In the genomic region with DNA sequence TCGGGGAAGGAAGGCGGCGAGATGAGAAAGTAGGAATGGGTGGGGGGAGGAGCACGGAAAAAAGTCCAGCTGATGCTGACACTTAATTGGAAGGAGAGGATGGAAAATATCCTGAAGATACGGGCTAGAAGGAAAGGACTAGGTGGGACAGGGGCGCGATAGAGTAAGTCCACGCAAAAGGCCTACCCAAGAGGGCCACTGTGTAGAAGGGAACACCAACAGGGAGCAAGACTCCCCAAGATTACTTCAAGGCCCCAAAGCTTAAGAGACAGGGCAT, we compare ENCODE assay signal across 8 cellular contexts. TPM values are rescaled to one million over a fixed set of nuclear protein-coding genes. Genes with fewer than 3 reads are reported as not detected.
DNase-seq lines count a peak whose midpoint lies in the region; ATAC-seq, FAIRE-seq and TF ChIP-seq lines count a peak whose summit lies in the region.

No MANE protein-coding gene starts in this region.

- TF ChIP-seq POLR2A in K562 (conservative IDR thresholded peaks at IDR 0.05) (no peak), suprapubic skin (IDR thresholded peaks at IDR 0.05) (no peak)

- peaks cover 36% of the 10 kb centered on the region for H3K4me1 ChIP-seq in DND-41 (ENCODE audit: insufficient read depth, low read length)
- H3K4me1 ChIP-seq in K562 (replicated peaks in 1 of 2; ENCODE audit: control insufficient read depth in 2 of 2, insufficient read depth in 2 of 2, low read length in 2 of 2), result no peaks in the 10 kb centered on the region
- H3K4me1 ChIP-seq in suprapubic skin, result peaks cover 38% of the 10 kb centered on the region

- CTCF ChIA-PET in K562 (lab: Yijun Ruan, JAX; ENCODE audit: low intra/inter-chr PET ratio), result no interaction called here

- H3K9me3 ChIP-seq in DND-41 (ENCODE audit: insufficient read depth, low read length, severe bottlenecking) (no peaks in the 10 kb centered on the region), K562 (replicated peaks; ENCODE audit: control insufficient read depth, insufficient read depth, low read depth, low read length) (no peaks in the 10 kb centered on the region), suprapubic skin (no peaks in the 10 kb centered on the region)

- BruUV-seq in K562 (replicated peaks; lab: Mats Ljungman, UMichigan), result no TSS peak

- H2AFZ ChIP-seq in DND-41 (ENCODE audit: low read depth, low read length) (peak overlapping the region; percentile 95), K562 (ENCODE audit: low read depth, low read length) (peak overlapping the region; percentile 98)

- ATAC-seq in DND-41 (ENCODE audit: insufficient read depth, low read depth) (no peak), HG03457 (IDR thresholded peaks at IDR 0.05; ENCODE audit: unreplicated experiment) (peak; percentile 9), K562 (peak; percentile 53), HG02981 (IDR thresholded peaks at IDR 0.05; ENCODE audit: unreplicated experiment) (no peak)

- H3K4me2 ChIP-seq in DND-41 (ENCODE audit: insufficient read depth, low read length) (peak overlapping the region; percentile 70), K562 (ENCODE audit: insufficient read depth, low read length) (peak overlapping the region; percentile 95)

- DNase-seq in DND-41 (no peak), K562 (ENCODE audit: extremely low read depth in 1 of 4, low spot score in 3 of 4) (peak in 1 of 4 experiments; percentile 10), left kidney (ENCODE audit: low read depth, low spot score) (peak; percentile 54), suprapubic skin (ENCODE audit: low spot score in 2 of 2) (no peak), NCI-H1694 (lab: John Stamatoyannopoulos, UW) (no peak), NCI-H1048 (lab: John Stamatoyannopoulos, UW) (no peak)

- no peak for TF ChIP-seq RAD21 in K562 (CRISPR knock-in tag; conservative IDR thresholded peaks at IDR 0.05 in 1 of 2, IDR thresholded peaks at IDR 0.05 in 1 of 2)

- in situ Hi-C loops in K562 (cut with MboI), result no loop called here

- peaks cover 24% of the 10 kb centered on the region for H4K20me1 ChIP-seq in DND-41 (ENCODE audit: insufficient read depth, low read length)
- H4K20me1 ChIP-seq in K562 (replicated peaks; ENCODE audit: control insufficient read depth, insufficient read depth, low read length), result 0 out of 2 replicates have a peak, but pooled peaks cover 4% of the 10 kb centered on the region

- H3K27me3 ChIP-seq in DND-41 (ENCODE audit: insufficient read depth, low read length, poor library complexity), result no peaks in the 10 kb centered on the region
- no peaks in the 10 kb centered on the region for H3K27me3 ChIP-seq in K562 (ENCODE audit: control insufficient read depth in 2 of 2, insufficient read depth in 2 of 2, low read length in 2 of 2)
- H3K27me3 ChIP-seq in suprapubic skin, result no peaks in the 10 kb centered on the region

- TF ChIP-seq CTCF in DND-41 (IDR thresholded peaks at IDR 0.05; ENCODE audit: borderline replicate concordance, extremely low read depth, low read length, poor library complexity, severe bottlenecking) (no peak), K562 (IDR thresholded peaks at IDR 0.05 in 2 of 3, conservative IDR thresholded peaks at IDR 0.05 in 1 of 3; ENCODE audit: insufficient read depth in 2 of 3, low read depth in 1 of 3, low read length in 3 of 3) (no peak), suprapubic skin (IDR thresholded peaks at IDR 0.05) (no peak)

- H3K4me3 ChIP-seq in DND-41 (ENCODE audit: low read depth in 1 of 2, low read length in 2 of 2) (peak overlapping the region; percentile 67 to 71), K562 (peak overlapping the region; percentile 96), suprapubic skin (peak overlapping the region; percentile 77)

- no peaks in the 10 kb centered on the region for H3K9me1 ChIP-seq in K562 (ENCODE audit: control insufficient read depth, insufficient read depth, low read length)

- POLR2A ChIA-PET in K562 (lab: Yijun Ruan, JAX), result interaction anchor here (0.6 to 0.7 kb wide), 2 partner anchors 31 to 72 kb away, joined by 3 read pairs; no protein-coding TSS in a partner anchor

- H3K36me3 ChIP-seq in DND-41 (ENCODE audit: insufficient read depth, low read length) (peaks cover 7% of the 10 kb centered on the region), K562 (ENCODE audit: control insufficient read depth, insufficient read depth, low read length) (peaks cover 11% of the 10 kb centered on the region; the same call in 1 of the 3 replicates), suprapubic skin (peaks cover under 1% of the 10 kb centered on the region)

- TF ChIP-seq EP300 in K562 (IDR thresholded peaks at IDR 0.05; ENCODE audit: low read length), result no peak
- TF ChIP-seq EP300 in suprapubic skin (IDR thresholded peaks at IDR 0.05), result no peak

- no peak for FAIRE-seq in K562 (lab: Jason Lieb, UNC)

- H3K79me2 ChIP-seq in DND-41 (ENCODE audit: insufficient read depth, low read length) (peaks cover 69% of the 10 kb centered on the region), K562 (ENCODE audit: control insufficient read depth, insufficient read depth, low read length) (peaks cover 66% of the 10 kb centered on the region)

- H3K27ac ChIP-seq in DND-41 (ENCODE audit: low read length) (peak overlapping the region; percentile 88), K562 (ENCODE audit: extremely low read depth, low read depth, low read length) (peak overlapping the region; percentile 90), suprapubic skin (peak overlapping the region; percentile 99)

- H3K9ac ChIP-seq in DND-41 (ENCODE audit: low read depth, low read length), result peak overlapping the region; percentile 86
- H3K9ac ChIP-seq in K562 (ENCODE audit: insufficient read depth in 1 of 2, low read depth in 2 of 2, low read length in 2 of 2), result peak overlapping the region; percentile 86 to 96

- intact Hi-C loops in K562 (cut with micrococcal nuclease), result loop anchor here (5.0 kb wide), 1 partner anchor 77 kb away; the partner anchor contains the start of gene PPM1D

- 0% methylated on average over 8 of the region's 8 CpGs for WGBS in K562 (ENCODE audit: insufficient coverage, low coverage, missing lambda C conversion rate)
- under 1% methylated on average over 8 of the region's 8 CpGs for WGBS in suprapubic skin

TF ChIP-seq in K562, 482 proteins besides CTCF, POLR2A, EP300 and RAD21 (continues in another document):
- TF ChIP-seq ZNF584 (CRISPR knock-in tag; IDR thresholded peaks at IDR 0.05; ENCODE audit: low read depth) (peak; percentile 38; the same call in 1 of the 2 replicates), ZNF431 (CRISPR knock-in tag; IDR thresholded peaks at IDR 0.05) (no peak), KDM1A (IDR thresholded peaks at IDR 0.05) (no peak), CREB3 (tag; conservative IDR thresholded peaks at IDR 0.05; ENCODE audit: low read depth) (no peak), LARP7 (IDR thresholded peaks at IDR 0.05) (no peak), ZFP91 (CRISPR knock-in tag; IDR thresholded peaks at IDR 0.05) (no peak), NR1H2 (CRISPR knock-in tag; IDR thresholded peaks at IDR 0.05) (no peak)
- TF ChIP-seq, protein P1, sequence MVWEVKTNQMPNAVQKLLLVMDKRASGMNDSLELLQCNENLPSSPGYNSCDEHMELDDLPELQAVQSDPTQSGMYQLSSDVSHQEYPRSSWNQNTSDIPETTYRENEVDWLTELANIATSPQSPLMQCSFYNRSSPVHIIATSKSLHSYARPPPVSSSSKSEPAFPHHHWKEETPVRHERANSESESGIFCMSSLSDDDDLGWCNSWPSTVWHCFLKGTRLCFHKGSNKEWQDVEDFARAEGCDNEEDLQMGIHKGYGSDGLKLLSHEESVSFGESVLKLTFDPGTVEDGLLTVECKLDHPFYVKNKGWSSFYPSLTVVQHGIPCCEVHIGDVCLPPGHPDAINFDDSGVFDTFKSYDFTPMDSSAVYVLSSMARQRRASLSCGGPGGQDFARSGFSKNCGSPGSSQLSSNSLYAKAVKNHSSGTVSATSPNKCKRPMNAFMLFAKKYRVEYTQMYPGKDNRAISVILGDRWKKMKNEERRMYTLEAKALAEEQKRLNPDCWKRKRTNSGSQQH (CRISPR knock-in tag; IDR thresholded peaks at IDR 0.05), result 0 out of 2 replicates have a peak, but pooled peaks have one; percentile 70

RNA-seq across cellular contexts. Expression of gene APPBP2, which starts 0.8 kb away (rescaled TPM):
- total RNA-seq in K562 (2011; cell fraction: chromatin; rRNA removed; ENCODE audit: low replicate concordance), result 18.9 and 23.0 TPM in 2 replicates
- total RNA-seq in K562 (2011; cell fraction: nucleolus; rRNA removed), result 4.7 and 6.0 TPM in 2 replicates
- total RNA-seq in K562 (2011; cell fraction: nucleoplasm; rRNA removed), result 8.2 and 9.9 TPM in 2 replicates
- total RNA-seq in K562 (2014; rRNA removed) (5.1 and 6.1 TPM in 2 replicates), K562 (2014; rRNA removed; fragmentation: Illumina TruSeq; extraction: Trizol) (16.8 and 19.0 TPM in 2 replicates), K562 (2015; rRNA removed; fragmentation: Illumina TruSeq; extraction: Trizol) (9.4 and 10.0 TPM in 2 replicates), K562 (2021) (14.7 and 15.4 TPM in 2 replicates), suprapubic skin (10 to 100 TPM; 15.4 to 26.3 (median 17.8) TPM)
- polyA plus RNA-seq in K562 (2011; rRNA removed) (12.6 and 15.5 TPM in 2 replicates), K562 (2014; fragmentation: Illumina TruSeq; extraction: Trizol) (5.3 and 6.9 TPM in 2 replicates), K562 (2014; fragmentation: Nextera tagmentation; extraction: Ambion mirVana) (1 to 10 TPM; 2.7 to 3.4 TPM), K562 (2014; rRNA removed) (3.7 and 5.4 TPM in 2 replicates)
- 1.6 and 4.8 TPM in 2 replicates for polyA plus RNA-seq in K562 (2011; cell fraction: cytosol; rRNA removed)
- polyA plus RNA-seq in K562 (2011; cell fraction: nucleus; rRNA removed), result 4.1 and 7.1 TPM in 2 replicates
- 8.8 and 9.0 TPM in 2 replicates for polyA plus RNA-seq in K562 (2012)
- 26.3 and 28.3 TPM in 2 replicates for polyA minus RNA-seq in K562 (2011; rRNA and poly(A)+ RNA removed)
- polyA minus RNA-seq in K562 (2011; cell fraction: cytosol; rRNA and poly(A)+ RNA removed), result 5.3 and 10.0 TPM in 2 replicates
- polyA minus RNA-seq in K562 (2011; cell fraction: nucleus; rRNA and poly(A)+ RNA removed), result 3.6 and 7.4 TPM in 2 replicates

Comparison
In these comparisons a context has a peak if more than half of its experiments do, and no peak if none do; other contexts are left out.
1. ATAC-seq: peak in HG03457 (single experiment) and K562 (single experiment); none in DND-41 (single experiment) and HG02981 (single experiment).
2. Peak in every context shown above with its lines, with median percentiles within 50 percentile points of each other: H3K27ac ChIP-seq and H3K4me3 ChIP-seq.